8 cellular contexts compared by ENCODE assay signal in genomic region chr12:8018666-8019581, GRCh38. TPM values are rescaled to one million over a fixed set of nuclear protein-coding genes. Genes with fewer than 3 reads are reported as not detected.
DNase-seq lines count a peak whose midpoint lies in the region; ATAC-seq and TF ChIP-seq lines count a peak whose summit lies in the region.

No MANE protein-coding gene starts in this region.

- H3K4me3 Mint-ChIP-seq in Caco-2 (ENCODE audit: unreplicated experiment) = no peak overlapping the region

- no peaks in the 10 kb centered on the region for H3K9me3 Mint-ChIP-seq in Caco-2 (ENCODE audit: unreplicated experiment)

- H3K27me3 Mint-ChIP-seq in Caco-2 (ENCODE audit: insufficient read depth, unreplicated experiment) = peaks cover 10% of the 10 kb centered on the region

- H3K27ac ChIP-seq in WERI-Rb-1 = peak overlapping the region; percentile 20; the same call in 1 of the 2 replicates

- DNase-seq in activated T-cell treated with anti-CD3 and anti-CD28 coated beads, Interleukin-2, amount 50 U/mL, for 1 hour = peak; percentile 41
- no peak for DNase-seq in activated T-cell treated with anti-CD3 and anti-CD28 coated beads for 4 hours
- peak; percentile 91 for DNase-seq in WERI-Rb-1
- peak; percentile 32 for DNase-seq in fibroblast of villous mesenchyme (ENCODE audit: low read depth)
- peak in 7 of 10 donors; percentile 18 to 91 (median 47) for DNase-seq in posterior cingulate gyrus
- no peak for DNase-seq in DMS79 (lab: John Stamatoyannopoulos, UW)
- DNase-seq in Caco-2 = no peak

- peaks cover 8% of the 10 kb centered on the region for H3K4me1 Mint-ChIP-seq in Caco-2 (ENCODE audit: low read depth, unreplicated experiment)

- H3K36me3 Mint-ChIP-seq in Caco-2 (ENCODE audit: insufficient read depth, unreplicated experiment) = no peaks in the 10 kb centered on the region

- TF ChIP-seq CTCF in WERI-Rb-1 (IDR thresholded peaks at IDR 0.05; ENCODE audit: low read depth, low read length) (peak; percentile 16; the same call in 1 of the 2 replicates), fibroblast of villous mesenchyme (IDR thresholded peaks at IDR 0.05; ENCODE audit: insufficient read depth, low read depth, low read length) (no peak), Caco-2 (IDR thresholded peaks at IDR 0.05; ENCODE audit: insufficient read depth in 1 of 2, low read depth in 1 of 2, low read length in 1 of 2, severe bottlenecking in 1 of 2, unreplicated experiment in 1 of 2) (no peak)

- H3K27me3 ChIP-seq in WERI-Rb-1 (ENCODE audit: insufficient read depth, low read depth, severe bottlenecking) (no peaks in the 10 kb centered on the region), Caco-2 (replicated peaks; ENCODE audit: control insufficient read depth, insufficient read depth, low read length) (no peaks in the 10 kb centered on the region)

- H3K4me3 ChIP-seq in WERI-Rb-1 (ENCODE audit: low read depth, low read length) (peak overlapping the region; percentile 54), fibroblast of villous mesenchyme (ENCODE audit: low read depth, low read length) (peak overlapping the region; percentile 40), Caco-2 (ENCODE audit: low read depth, low read length) (no peak overlapping the region)

- H3K4me1 ChIP-seq in Caco-2 = 0 out of 2 replicates have a peak, but pooled peaks cover 4% of the 10 kb centered on the region

- intact Hi-C loops in posterior cingulate gyrus (cut with DNase I) (no loop called here), Caco-2 (cut with micrococcal nuclease; ENCODE audit: unreplicated experiment) (no loop called here)

- CTCF ChIA-PET in Caco-2 (lab: Charles Lee) = no interaction called here

- H3K27ac Mint-ChIP-seq in Caco-2 (ENCODE audit: unreplicated experiment) = no peak overlapping the region

- POLR2A ChIA-PET in Caco-2 (lab: Charles Lee) = no interaction called here

- ATAC-seq in GM18861 (IDR thresholded peaks at IDR 0.05; ENCODE audit: unreplicated experiment) = no peak

- no peaks in the 10 kb centered on the region for H3K36me3 ChIP-seq in WERI-Rb-1
- H3K36me3 ChIP-seq in Caco-2 (ENCODE audit: control insufficient read depth, insufficient read depth, low read length) = no peaks in the 10 kb centered on the region

- H3K9me3 ChIP-seq in WERI-Rb-1 (ENCODE audit: severe bottlenecking) (no peaks in the 10 kb centered on the region), Caco-2 (no peaks in the 10 kb centered on the region)

- BruUV-seq in Caco-2 (replicated peaks; lab: Mats Ljungman, UMichigan) = no TSS peak

RNA-seq across cellular contexts. Expression of gene FOXJ2, which starts 13.6 kb away (rescaled TPM):
- 8.2 and 8.4 TPM in 2 replicates for total RNA-seq in fibroblast of villous mesenchyme
- total RNA-seq in Caco-2 (2022) = 18.7 and 19.4 TPM in 2 replicates

RNA-seq across cellular contexts. Expression of gene C3AR1, which starts 47.2 kb away (rescaled TPM):
- under 0.01 TPM in 2 replicates for total RNA-seq in fibroblast of villous mesenchyme
- total RNA-seq in Caco-2 (2022) = not detected in 2 replicates

Comparison
In these comparisons a context has a peak if more than half of its experiments do, and no peak if none do; other contexts are left out.
1. DNase-seq: peak in activated T-cell treated with anti-CD3 and anti-CD28 coated beads, Interleukin-2, amount 50 U/mL, for 1 hour (single experiment), WERI-Rb-1 (single experiment), fibroblast of villous mesenchyme (single experiment) and posterior cingulate gyrus (7 of 10); none in activated T-cell treated with anti-CD3 and anti-CD28 coated beads for 4 hours (single experiment), DMS79 (single experiment) and Caco-2 (0 of 2).